Comparison of ENCODE assay signal across 9 cellular contexts in the genomic region with DNA sequence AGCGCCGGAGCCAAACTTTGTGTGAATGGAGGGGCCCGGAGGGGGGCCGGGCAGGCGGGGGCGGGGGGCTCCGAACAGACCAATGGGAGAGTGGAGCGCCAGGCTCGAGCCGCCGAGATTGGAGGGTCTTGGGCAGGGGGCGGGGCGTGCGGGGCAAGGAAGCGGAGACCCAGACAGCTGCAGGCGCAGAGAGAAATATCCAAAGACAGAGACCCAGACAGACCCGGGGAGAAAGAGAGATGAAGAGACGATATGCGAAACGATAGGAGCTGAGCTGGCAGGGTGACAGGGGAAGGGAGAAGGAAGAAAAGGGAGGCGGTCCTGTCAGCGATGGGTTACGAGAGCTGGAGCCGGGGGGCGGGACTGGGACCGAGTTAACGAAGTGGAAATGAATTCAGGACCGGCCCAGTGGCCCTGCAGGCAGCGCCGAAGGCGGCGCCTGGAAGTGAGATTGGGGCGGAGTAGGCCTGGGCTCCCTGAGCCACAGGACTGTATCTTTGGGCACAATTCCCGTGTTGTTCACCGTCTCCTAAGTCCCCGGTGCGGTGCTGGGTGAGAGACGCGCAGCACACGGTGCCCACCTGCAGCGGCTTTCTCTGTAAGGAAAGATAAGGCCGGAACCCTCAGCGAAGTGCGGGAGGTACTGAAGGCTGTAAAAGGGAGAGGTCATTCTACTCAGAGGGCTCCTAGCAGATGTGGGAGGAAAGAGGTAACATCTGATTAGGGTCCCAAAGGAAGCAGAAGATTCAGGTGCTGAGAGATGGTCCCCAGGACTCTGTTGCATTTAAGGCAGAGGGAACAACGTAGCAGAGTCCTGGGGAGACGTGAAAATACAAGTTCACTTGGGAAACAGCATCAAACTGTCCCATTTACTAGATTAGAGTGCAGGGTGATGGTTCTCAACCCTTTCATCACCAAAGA. TPM values are rescaled to one million over a fixed set of nuclear protein-coding genes. Genes with fewer than 3 reads are reported as not detected.
DNase-seq lines count a peak whose midpoint lies in the region; ATAC-seq and TF ChIP-seq lines count a peak whose summit lies in the region.
"Had no signal": no experiment of that assay in that cellular context is flagged by ENCODE, and none has a peak within 500 bp of the region (broad histone marks: within the 10 kb centered on the region; RNA-seq: fewer than 3 reads in every experiment).

No MANE protein-coding gene starts in this region.

- DNase-seq in CD1c-positive myeloid dendritic cell (ENCODE audit: extremely low spot score) (peak; percentile 66), PC-9 (peak in 1 of 2 experiments; percentile 54), foreskin keratinocyte (peak in 1 of 2 donors; percentile 22)
- DNase-seq in activated effector memory CD4-positive, alpha-beta T cell treated with anti-CD3 and anti-CD28 coated beads, Interleukin-2, amount 50 U/mL, for 16 hours = peak; percentile 81
- peak; percentile 49 for DNase-seq in stimulated activated naive CD4-positive, alpha-beta T cell treated with Interleukin-2 at 50 U/mL for 16 hours (lab: John Stamatoyannopoulos, UW)

- CTCF ChIA-PET in HEK293 (lab: Yijun Ruan, JAX) = interaction anchor here (0.7 to 10.3 kb wide), 7 partner anchors 8 to 588 kb away, joined by 3 to 123 read pairs (median 3); no protein-coding TSS in a partner anchor
- CTCF ChIA-PET in PC-9 (lab: Charles Lee) = interaction anchor here (0.6 kb wide), 1 partner anchor 149 kb away, joined by 5 read pairs; no protein-coding TSS in a partner anchor

- TF ChIP-seq CTCF in HEK293 (tag by site-specific recombination; IDR thresholded peaks at IDR 0.05) (no peak), PC-9 (conservative IDR thresholded peaks at IDR 0.05) (no peak), foreskin keratinocyte (conservative IDR thresholded peaks at IDR 0.05) (no peak), nephron (IDR thresholded peaks at IDR 0.05; ENCODE audit: unreplicated experiment in 3 of 3) (no peak)

- H3F3A ChIP-seq in PC-9 (ENCODE audit: insufficient read depth, low read depth) = no peaks in the 10 kb centered on the region

- H3K27ac Mint-ChIP-seq in nephron = peak overlapping the region in 1 of 3 experiments; percentile 19

- peak overlapping the region; percentile 71 for H3K4me2 ChIP-seq in PC-9

- no peaks in the 10 kb centered on the region for H4K20me1 ChIP-seq in PC-9 (ENCODE audit: insufficient read depth)

- intact Hi-C loops in PC-9 (cut with micrococcal nuclease; ENCODE audit: unreplicated experiment) = no loop called here

- H3K4me3 Mint-ChIP-seq in nephron = peak overlapping the region; percentile 85 to 90 (median 88)

- POLR2A ChIA-PET in HEK293 (lab: Yijun Ruan, JAX) (interaction anchor here (0.7 kb wide), 1 partner anchor 148 kb away, joined by 3 read pairs; no protein-coding TSS in a partner anchor), PC-9 (lab: Charles Lee; ENCODE audit: unreplicated experiment) (interaction anchor here (0.7 kb wide), 1 partner anchor 982 kb away, joined by 5 read pairs; no protein-coding TSS in a partner anchor)

- H3K27me3 ChIP-seq in PC-9 (ENCODE audit: insufficient read depth, low read depth) (peaks cover 57% of the 10 kb centered on the region), foreskin keratinocyte (peaks cover 80% of the 10 kb centered on the region)

- no peak overlapping the region for H3K27ac ChIP-seq in HEK293 (ENCODE audit: extremely low read depth, low read depth, low read length)
- H3K27ac ChIP-seq in PC-9 = no peak overlapping the region
- no peak overlapping the region for H3K27ac ChIP-seq in foreskin keratinocyte
- H3K27ac ChIP-seq: HL-60 had no signal

- ATAC-seq in foreskin keratinocyte (peak; percentile 79), GM19035 (IDR thresholded peaks at IDR 0.05; ENCODE audit: unreplicated experiment) (no peak)

- peaks cover 18% of the 10 kb centered on the region for H3K4me1 Mint-ChIP-seq in nephron

- H3K36me3 Mint-ChIP-seq in nephron (ENCODE audit: low read depth) = no peaks in the 10 kb centered on the region

- H2AFZ ChIP-seq in PC-9 = 0 out of 2 replicates have a peak overlapping the region, but pooled peaks have one; percentile 6

- H3K79me2 ChIP-seq in PC-9 (ENCODE audit: low read depth) = no peaks in the 10 kb centered on the region

- no TSS peak for BruUV-seq in PC-9 (replicated peaks; lab: Mats Ljungman, UMichigan)

- H3K4me3 ChIP-seq in HEK293 (ENCODE audit: low read depth, low read length) (peak overlapping the region; percentile 56), PC-9 (peak overlapping the region; percentile 34; the same call in 1 of the 2 replicates)

- H3K9me3 Mint-ChIP-seq in nephron = no peaks in the 10 kb centered on the region

- H3K36me3 ChIP-seq in HEK293 (ENCODE audit: control insufficient read depth in 2 of 2, insufficient read depth in 1 of 2, low read length in 2 of 2) = no peaks in the 10 kb centered on the region
- no peaks in the 10 kb centered on the region for H3K36me3 ChIP-seq in PC-9 (ENCODE audit: low read depth)

- H3K9me3 ChIP-seq in HEK293 (ENCODE audit: control insufficient read depth, insufficient read depth, low read depth, low read length) (no peaks in the 10 kb centered on the region), PC-9 (ENCODE audit: insufficient read depth, low read depth) (no peaks in the 10 kb centered on the region)

- H3K9me2 ChIP-seq in PC-9 (ENCODE audit: insufficient read depth) = no peaks in the 10 kb centered on the region

- H3K4me1 ChIP-seq in HEK293 (ENCODE audit: control insufficient read depth, insufficient read depth, low read length) = no peaks in the 10 kb centered on the region; the same call in 1 of the 2 replicates
- no peaks in the 10 kb centered on the region for H3K4me1 ChIP-seq in PC-9 (replicated peaks; ENCODE audit: insufficient read depth)
- no peaks in the 10 kb centered on the region for H3K4me1 ChIP-seq in foreskin keratinocyte

- H3K27me3 Mint-ChIP-seq in nephron (ENCODE audit: low read depth) = peaks cover 70% of the 10 kb centered on the region

TF ChIP-seq in HEK293, 187 proteins besides CTCF, POLR2A, EP300 and RAD21 (continues in another document):
- TF ChIP-seq ZNF785 (tag by site-specific recombination; IDR thresholded peaks at IDR 0.05) = no peak
- peak; percentile 83 for TF ChIP-seq ZBTB17 (tag by site-specific recombination; IDR thresholded peaks at IDR 0.05)
- TF ChIP-seq, protein P1, sequence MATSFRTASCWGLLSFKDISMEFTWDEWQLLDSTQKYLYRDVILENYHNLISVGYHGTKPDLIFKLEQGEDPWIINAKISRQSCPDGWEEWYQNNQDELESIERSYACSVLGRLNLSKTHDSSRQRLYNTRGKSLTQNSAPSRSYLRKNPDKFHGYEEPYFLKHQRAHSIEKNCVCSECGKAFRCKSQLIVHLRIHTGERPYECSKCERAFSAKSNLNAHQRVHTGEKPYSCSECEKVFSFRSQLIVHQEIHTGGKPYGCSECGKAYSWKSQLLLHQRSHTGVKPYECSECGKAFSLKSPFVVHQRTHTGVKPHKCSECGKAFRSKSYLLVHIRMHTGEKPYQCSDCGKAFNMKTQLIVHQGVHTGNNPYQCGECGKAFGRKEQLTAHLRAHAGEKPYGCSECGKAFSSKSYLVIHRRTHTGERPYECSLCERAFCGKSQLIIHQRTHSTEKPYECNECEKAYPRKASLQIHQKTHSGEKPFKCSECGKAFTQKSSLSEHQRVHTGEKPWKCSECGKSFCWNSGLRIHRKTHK (tag by site-specific recombination; IDR thresholded peaks at IDR 0.05) = no peak
- TF ChIP-seq OSR2 (tag by site-specific recombination; IDR thresholded peaks at IDR 0.05) = no peak
- peak; percentile 43; the same call in 1 of the 2 replicates for TF ChIP-seq ZBTB48 (tag by site-specific recombination; IDR thresholded peaks at IDR 0.05)
- no peak for TF ChIP-seq ZXDB (tag by site-specific recombination; IDR thresholded peaks at IDR 0.05)
- TF ChIP-seq ZNF335 (tag by site-specific recombination; conservative IDR thresholded peaks at IDR 0.05) = peak; percentile 94
- TF ChIP-seq KLF9 (tag by site-specific recombination; IDR thresholded peaks at IDR 0.05; ENCODE audit: low read depth) = peak; percentile 71; the same call in 1 of the 2 replicates
- TF ChIP-seq ZNF747 (tag by site-specific recombination; IDR thresholded peaks at IDR 0.05) = no peak
- TF ChIP-seq ZNF366 (tag by site-specific recombination; conservative IDR thresholded peaks at IDR 0.05) = peak; percentile 55
- TF ChIP-seq, protein P2, sequence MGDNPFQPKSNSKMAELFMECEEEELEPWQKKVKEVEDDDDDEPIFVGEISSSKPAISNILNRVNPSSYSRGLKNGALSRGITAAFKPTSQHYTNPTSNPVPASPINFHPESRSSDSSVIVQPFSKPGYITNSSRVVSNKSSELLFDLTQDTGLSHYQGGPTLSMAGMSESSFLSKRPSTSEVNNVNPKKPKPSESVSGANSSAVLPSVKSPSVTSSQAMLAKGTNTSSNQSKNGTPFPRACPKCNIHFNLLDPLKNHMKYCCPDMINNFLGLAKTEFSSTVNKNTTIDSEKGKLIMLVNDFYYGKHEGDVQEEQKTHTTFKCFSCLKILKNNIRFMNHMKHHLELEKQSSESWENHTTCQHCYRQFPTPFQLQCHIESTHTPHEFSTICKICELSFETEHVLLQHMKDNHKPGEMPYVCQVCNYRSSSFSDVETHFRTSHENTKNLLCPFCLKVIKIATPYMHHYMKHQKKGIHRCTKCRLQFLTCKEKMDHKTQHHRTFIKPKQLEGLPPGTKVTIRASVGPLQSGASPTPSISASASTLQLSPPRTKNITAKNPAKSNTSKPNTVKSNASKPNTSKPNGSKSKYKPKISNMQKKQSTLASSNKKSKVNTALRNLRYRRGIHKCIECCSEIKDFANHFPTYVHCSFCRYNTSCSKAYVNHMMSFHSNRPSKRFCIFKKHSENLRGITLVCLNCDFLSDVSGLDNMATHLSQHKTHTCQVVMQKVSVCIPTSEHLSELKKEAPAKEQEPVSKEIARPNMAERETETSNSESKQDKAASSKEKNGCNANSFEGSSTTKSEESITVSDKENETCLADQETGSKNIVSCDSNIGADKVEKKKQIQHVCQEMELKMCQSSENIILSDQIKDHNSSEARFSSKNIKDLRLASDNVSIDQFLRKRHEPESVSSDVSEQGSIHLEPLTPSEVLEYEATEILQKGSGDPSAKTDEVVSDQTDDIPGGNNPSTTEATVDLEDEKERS (tag by site-specific recombination; IDR thresholded peaks at IDR 0.05) = no peak
- TF ChIP-seq GLIS2 (tag by site-specific recombination; IDR thresholded peaks at IDR 0.05) = peak; percentile 20

RNA-seq across cellular contexts. Expression of a gene that starts 0.5 kb away (rescaled TPM):
- total RNA-seq in PC-9 (2021) (not detected in 2 replicates), foreskin keratinocyte (not detected in 2 replicates)
- polyA plus RNA-seq in foreskin keratinocyte = not detected in 2 replicates

RNA-seq across cellular contexts. Expression of a gene that starts 10.8 kb away (rescaled TPM):
- total RNA-seq in PC-9 (2021) (not detected in 2 replicates), foreskin keratinocyte (not detected in 2 replicates)
- not detected in 2 replicates for polyA plus RNA-seq in foreskin keratinocyte

RNA-seq across cellular contexts. Expression of a gene that starts 27.9 kb away (rescaled TPM):
- 27.4 and 38.0 TPM in 2 replicates for total RNA-seq in PC-9 (2021)
- 25.2 and 28.8 TPM in 2 replicates for total RNA-seq in foreskin keratinocyte
- 29.0 and 33.3 TPM in 2 replicates for polyA plus RNA-seq in foreskin keratinocyte

RNA-seq across cellular contexts. Expression of a gene that starts 38.7 kb away (rescaled TPM):
- total RNA-seq in PC-9 (2021) (3.3 and 4.0 TPM in 2 replicates), foreskin keratinocyte (2.7 and 2.9 TPM in 2 replicates)
- 1.7 TPM in 2 replicates for polyA plus RNA-seq in foreskin keratinocyte

RNA-seq across cellular contexts. Expression of a gene that starts 45.1 kb away (rescaled TPM):
- total RNA-seq in PC-9 (2021) (1.1 TPM in 2 replicates), foreskin keratinocyte (not detected in 2 replicates)
- not detected in 2 replicates for polyA plus RNA-seq in foreskin keratinocyte
